9 cellular contexts compared by ENCODE assay signal in the genomic region with DNA sequence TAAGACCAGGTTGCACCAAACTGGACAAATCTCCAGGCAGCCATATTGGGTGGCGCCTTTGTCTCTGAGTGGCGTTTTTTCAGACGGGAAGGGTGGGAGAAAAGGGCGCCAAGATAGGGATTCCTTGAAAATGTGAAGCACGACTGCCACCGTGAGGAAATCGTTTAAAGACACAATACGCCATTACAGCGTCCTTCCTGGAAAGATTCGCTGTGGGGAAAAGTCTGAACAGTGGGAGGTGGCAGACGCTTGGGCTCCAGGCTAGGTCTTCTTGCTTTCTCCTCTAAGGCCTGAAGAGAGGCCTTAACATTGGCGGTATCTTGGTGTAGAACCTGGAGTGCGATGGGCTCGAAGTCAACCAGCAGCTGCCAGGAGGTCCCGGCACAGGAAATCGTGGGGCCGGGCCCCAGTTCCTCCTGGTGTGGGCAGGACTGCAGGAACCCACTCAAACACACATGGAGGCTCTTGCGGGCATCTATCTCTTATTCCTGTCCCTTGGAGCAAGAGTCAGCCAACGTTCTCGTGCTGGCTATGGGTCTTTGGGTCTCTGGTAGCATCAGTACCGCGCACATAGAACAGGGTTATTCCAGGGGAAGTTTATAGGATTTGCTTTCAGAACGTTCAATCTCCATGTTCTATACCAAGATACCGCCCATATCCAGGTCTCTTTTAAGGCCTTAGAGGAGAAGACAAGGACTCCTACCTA.
DNase-seq lines count a peak whose midpoint lies in the region; ATAC-seq lines count a peak whose summit lies in the region.
"Had no signal": no experiment of that assay in that cellular context is flagged by ENCODE, and none has a peak within 500 bp of the region (broad histone marks: within the 10 kb centered on the region; RNA-seq: fewer than 3 reads in every experiment).

No MANE protein-coding gene starts in this region.

- H3K27me3 ChIP-seq in neuron (ENCODE audit: insufficient read depth, low read length): no peaks in the 10 kb centered on the region
- H3K27me3 ChIP-seq in MG63: no peaks in the 10 kb centered on the region

- no peak overlapping the region for H3K27ac Mint-ChIP-seq in activated naive CD8-positive, alpha-beta T cell treated with anti-CD3 and anti-CD28 coated beads for 36 hours

- H2AFZ ChIP-seq in neuron (ENCODE audit: low read depth, low read length): peak overlapping the region; percentile 94

- H3K36me3 ChIP-seq in neuron (ENCODE audit: insufficient read depth, low read length) (peaks cover 32% of the 10 kb centered on the region), MG63 (no peaks in the 10 kb centered on the region; the same call in 1 of the 2 replicates)

- peak; percentile 53 for ATAC-seq in HG03064 (IDR thresholded peaks at IDR 0.05; ENCODE audit: low read depth, unreplicated experiment)
- ATAC-seq: HCT116 had no signal

- no peak overlapping the region for H3K4me3 Mint-ChIP-seq in activated naive CD8-positive, alpha-beta T cell treated with anti-CD3 and anti-CD28 coated beads for 36 hours

- H3K9me3 ChIP-seq in neuron (ENCODE audit: low read length) (no peaks in the 10 kb centered on the region), MG63 (no peaks in the 10 kb centered on the region)

- DNase-seq in GM04503 (ENCODE audit: low read depth): peak; percentile 39
- DNase-seq in activated gamma-delta T cell treated with anti-CD3 and anti-CD28 coated beads, Interleukin-2, amount 50 U/mL, for 16 hours (ENCODE audit: low read depth): peak; percentile 67
- DNase-seq in activated naive CD8-positive, alpha-beta T cell treated with anti-CD3 and anti-CD28 coated beads for 36 hours: no peak
- no peak for DNase-seq in MG63
- DNase-seq in globus pallidus (ENCODE audit: low spot score): no peak
- no peak for DNase-seq in NCI-H510A (lab: John Stamatoyannopoulos, UW)

- no peaks in the 10 kb centered on the region for H3K4me1 Mint-ChIP-seq in activated naive CD8-positive, alpha-beta T cell treated with anti-CD3 and anti-CD28 coated beads for 36 hours

- no peaks in the 10 kb centered on the region for H3K4me1 ChIP-seq in neuron (ENCODE audit: insufficient read depth, low read length)

- H3K9me3 Mint-ChIP-seq in activated naive CD8-positive, alpha-beta T cell treated with anti-CD3 and anti-CD28 coated beads for 36 hours: no peaks in the 10 kb centered on the region

- H3K4me3 ChIP-seq in neuron (ENCODE audit: low read length): peak overlapping the region; percentile 61
- no peak overlapping the region for H3K4me3 ChIP-seq in MG63

- H3K36me3 Mint-ChIP-seq in activated naive CD8-positive, alpha-beta T cell treated with anti-CD3 and anti-CD28 coated beads for 36 hours: peaks cover 7% of the 10 kb centered on the region

- no peaks in the 10 kb centered on the region for H3K27me3 Mint-ChIP-seq in activated naive CD8-positive, alpha-beta T cell treated with anti-CD3 and anti-CD28 coated beads for 36 hours

Comparison
In these comparisons a context has a peak if more than half of its experiments do, and no peak if none do; other contexts are left out.
1. DNase-seq: peak in GM04503 (single experiment) and activated gamma-delta T cell treated with anti-CD3 and anti-CD28 coated beads, Interleukin-2, amount 50 U/mL, for 16 hours (single experiment); none in activated naive CD8-positive, alpha-beta T cell treated with anti-CD3 and anti-CD28 coated beads for 36 hours (single experiment), MG63 (single experiment), globus pallidus (single experiment) and NCI-H510A (single experiment).